ENCODE assay signal across 26 cellular contexts in genomic region chr5:111752426-111752965, GRCh38. TPM values are rescaled to one million over a fixed set of nuclear protein-coding genes. Genes with fewer than 3 reads are reported as not detected.
DNase-seq lines count a peak whose midpoint lies in the region; ATAC-seq, FAIRE-seq and TF ChIP-seq lines count a peak whose summit lies in the region.
"Had no signal": no experiment of that assay in that cellular context is flagged by ENCODE, and none has a peak within 500 bp of the region (broad histone marks: within the 10 kb centered on the region; RNA-seq: fewer than 3 reads in every experiment).

No MANE protein-coding gene starts in this region.

- 95% methylated on average over 2 of the region's 2 CpGs for WGBS in A549 (ENCODE audit: missing lambda C conversion rate)

- H3K36me3 Mint-ChIP-seq in GM23338 (ENCODE audit: low read depth) (peaks cover 36% of the 10 kb centered on the region; the same call in 2 of the 3 replicates), chondrocyte (ENCODE audit: low read depth) (peaks cover 35% of the 10 kb centered on the region), neural crest cell (ENCODE audit: low read depth) (peaks cover 32% of the 10 kb centered on the region)
- H3K36me3 Mint-ChIP-seq in natural killer cell treated with Interleukin-12 subunit alpha and Interleukin-12 subunit beta and Interleukin-15 and Interleukin-18, amount 100 ng/mL, for 72 hours: no peaks in the 10 kb centered on the region
- H3K36me3 Mint-ChIP-seq: natural killer cell had no signal

- H2AFZ ChIP-seq in GM23338: no peak overlapping the region

- H3K9me3 Mint-ChIP-seq in GM23338 (no peaks in the 10 kb centered on the region), chondrocyte (ENCODE audit: low read depth) (no peaks in the 10 kb centered on the region), neural crest cell (peaks cover 2% of the 10 kb centered on the region)
- no peaks in the 10 kb centered on the region for H3K9me3 Mint-ChIP-seq in natural killer cell treated with Interleukin-12 subunit alpha and Interleukin-12 subunit beta and Interleukin-15 and Interleukin-18, amount 100 ng/mL, for 72 hours
- H3K9me3 Mint-ChIP-seq: natural killer cell had no signal

- no peaks in the 10 kb centered on the region for H3K9me3 ChIP-seq in A549
- H3K9me3 ChIP-seq: esophagus squamous epithelium, stomach, transverse colon had no signal

- H3K4me2 ChIP-seq in A549: no peak overlapping the region
- H3K4me2 ChIP-seq in GM23338: peak overlapping the region; percentile 46

- DNase-seq in A549 (ENCODE audit: low read depth in 1 of 2, low spot score in 1 of 2) (no peak), GM23338 (ENCODE audit: low spot score) (no peak), chondrocyte (ENCODE audit: low spot score) (no peak), neural crest cell (ENCODE audit: low read depth, low spot score) (no peak), NOMO-1 treated with dmso at 0.1 percent for 144 hours (lab: John Stamatoyannopoulos, UW; ENCODE audit: unreplicated experiment) (no peak), mesenteric fat pad (ENCODE audit: low spot score) (no peak), DMS 273 (lab: John Stamatoyannopoulos, UW; ENCODE audit: unreplicated experiment) (no peak)
- no peak for DNase-seq in natural killer cell treated with Interleukin-12 subunit alpha and Interleukin-12 subunit beta and Interleukin-15 and Interleukin-18, amount 100 ng/mL, for 72 hours (ENCODE audit: low spot score)
- DNase-seq: activated CD8-positive, alpha-beta T cell treated with anti-CD3 and anti-CD28 coated beads, Interleukin-2, amount 10 ng/mL, durations not matched to agents 7 days and 5 days; esophagus squamous epithelium; islet precursor cell; left ventricle myocardium superior; natural killer cell; NCI-H1048; NCI-H187; SIG-M5; stimulated activated CD8-positive, alpha-beta memory T cell treated with anti-CD3 and anti-CD28 coated beads, Interleukin-4, amount 100 ng/mL, for 48 hours; stomach; T-helper 1 cell; transverse colon had no signal

- ATAC-seq in A549 (no peak), GM23338 (no peak)
- no peak for ATAC-seq in natural killer cell treated with Interleukin-12 subunit alpha and Interleukin-12 subunit beta and Interleukin-15 and Interleukin-18, amount 100 ng/mL, for 72 hours
- ATAC-seq: activated CD8-positive, alpha-beta T cell treated with anti-CD3 and anti-CD28 coated beads, Interleukin-2, amount 10 ng/mL, durations not matched to agents 7 days and 5 days; HCT116; HepG2; left ventricle myocardium superior; natural killer cell had no signal

- no peaks in the 10 kb centered on the region for H3K27me3 ChIP-seq in GM23338 (ENCODE audit: insufficient read depth)
- H3K27me3 ChIP-seq: BLaER1 treated with 17β-estradiol and CSF1 and Interleukin-3, amounts not matched to agents 10 nM and 100 nM; esophagus squamous epithelium; stomach; transverse colon had no signal

- POLR2A ChIA-PET in A549 (lab: Yijun Ruan, JAX): no interaction called here

- peaks cover 32% of the 10 kb centered on the region; the same call in 1 of the 2 replicates for H4K20me1 ChIP-seq in GM23338 (replicated peaks; ENCODE audit: insufficient read depth)
- H4K20me1 ChIP-seq: BLaER1 treated with 17β-estradiol and CSF1 and Interleukin-3, amounts not matched to agents 10 nM and 100 nM had no signal

- H3K4me3 Mint-ChIP-seq in GM23338 (no peak overlapping the region; the same call in 2 of the 3 replicates), chondrocyte (ENCODE audit: unreplicated experiment) (peak overlapping the region; percentile 65), neural crest cell (peak overlapping the region; percentile 79)
- H3K4me3 Mint-ChIP-seq in natural killer cell treated with Interleukin-12 subunit alpha and Interleukin-12 subunit beta and Interleukin-15 and Interleukin-18, amount 100 ng/mL, for 72 hours: no peak overlapping the region
- H3K4me3 Mint-ChIP-seq: activated CD8-positive, alpha-beta T cell treated with anti-CD3 and anti-CD28 coated beads, Interleukin-2, amount 10 ng/mL, durations not matched to agents 7 days and 5 days; natural killer cell had no signal

- no peaks in the 10 kb centered on the region for H3K9me2 ChIP-seq in GM23338 (ENCODE audit: insufficient read depth)

- TF ChIP-seq RAD21 in A549 (conservative IDR thresholded peaks at IDR 0.05 in 1 of 2, IDR thresholded peaks at IDR 0.05 in 1 of 2): no peak

- TF ChIP-seq POLR2A in A549 (IDR thresholded peaks at IDR 0.05; ENCODE audit: low read length): no peak

- no peak for TF ChIP-seq CTCF in A549 (IDR thresholded peaks at IDR 0.05)
- no peak for TF ChIP-seq CTCF in GM23338 (conservative IDR thresholded peaks at IDR 0.05; ENCODE audit: low read depth in 2 of 2)
- TF ChIP-seq CTCF in chondrocyte (IDR thresholded peaks at IDR 0.05): no peak
- TF ChIP-seq CTCF in neural crest cell (conservative IDR thresholded peaks at IDR 0.05): no peak

- H3K79me2 ChIP-seq in GM23338 (replicated peaks; ENCODE audit: insufficient read depth): peaks cover 93% of the 10 kb centered on the region

- no peak overlapping the region for H3K27ac Mint-ChIP-seq in GM23338
- peak overlapping the region; percentile 83 for H3K27ac Mint-ChIP-seq in chondrocyte (ENCODE audit: unreplicated experiment)
- no peak overlapping the region for H3K27ac Mint-ChIP-seq in neural crest cell (ENCODE audit: unreplicated experiment)
- no peak overlapping the region for H3K27ac Mint-ChIP-seq in natural killer cell treated with Interleukin-12 subunit alpha and Interleukin-12 subunit beta and Interleukin-15 and Interleukin-18, amount 100 ng/mL, for 72 hours
- H3K27ac Mint-ChIP-seq: activated CD8-positive, alpha-beta T cell treated with anti-CD3 and anti-CD28 coated beads, Interleukin-2, amount 10 ng/mL, durations not matched to agents 7 days and 5 days; natural killer cell had no signal

- no peaks in the 10 kb centered on the region for H3F3A ChIP-seq in GM23338 (replicated peaks; ENCODE audit: low read depth)

- no peak for TF ChIP-seq EP300 in A549 (IDR thresholded peaks at IDR 0.05)

- H3K36me3 ChIP-seq in GM23338 (ENCODE audit: insufficient read depth): no peaks in the 10 kb centered on the region
- H3K36me3 ChIP-seq: esophagus squamous epithelium, stomach, transverse colon had no signal

- H3K4me3 ChIP-seq in A549: no peak overlapping the region
- 0 out of 2 replicates have a peak overlapping the region, but pooled peaks have one; percentile 9 for H3K4me3 ChIP-seq in GM23338
- H3K4me3 ChIP-seq: BLaER1 treated with 17β-estradiol and CSF1 and Interleukin-3, amounts not matched to agents 10 nM and 100 nM; esophagus squamous epithelium; stomach; transverse colon had no signal

- peak; percentile 63 for FAIRE-seq in A549 (lab: Jason Lieb, UNC)
- FAIRE-seq: bronchial epithelial cell, HepG2, TTC549 had no signal

- H3K27ac ChIP-seq in A549: no peak overlapping the region
- no peak overlapping the region for H3K27ac ChIP-seq in GM23338 (ENCODE audit: low read depth)
- H3K27ac ChIP-seq: BLaER1 treated with 17β-estradiol and CSF1 and Interleukin-3, amounts not matched to agents 10 nM and 100 nM; esophagus squamous epithelium; HL-60; stomach; transverse colon had no signal

- H3K4me1 Mint-ChIP-seq in GM23338 (peaks cover 54% of the 10 kb centered on the region), chondrocyte (ENCODE audit: low read depth) (peaks cover 73% of the 10 kb centered on the region), neural crest cell (peaks cover 43% of the 10 kb centered on the region)
- peaks cover 7% of the 10 kb centered on the region in 2 donors for H3K4me1 Mint-ChIP-seq in natural killer cell treated with Interleukin-12 subunit alpha and Interleukin-12 subunit beta and Interleukin-15 and Interleukin-18, amount 100 ng/mL, for 72 hours (ENCODE audit: low read depth in 2 of 2)

- CTCF ChIA-PET in A549 (lab: Yijun Ruan, JAX): no interaction called here

- H3K4me1 ChIP-seq in A549 (peaks cover 10% of the 10 kb centered on the region; the same call in 2 of the 3 replicates), GM23338 (ENCODE audit: insufficient read depth) (peaks cover 49% of the 10 kb centered on the region)

- H3K27me3 Mint-ChIP-seq in GM23338 (ENCODE audit: insufficient read depth, low read depth, poor library complexity): no peaks in the 10 kb centered on the region
- no peaks in the 10 kb centered on the region for H3K27me3 Mint-ChIP-seq in chondrocyte (ENCODE audit: low read depth)
- no peaks in the 10 kb centered on the region for H3K27me3 Mint-ChIP-seq in neural crest cell (ENCODE audit: low read depth)
- peaks cover 0 to 2% of the 10 kb centered on the region in 2 donors for H3K27me3 Mint-ChIP-seq in natural killer cell treated with Interleukin-12 subunit alpha and Interleukin-12 subunit beta and Interleukin-15 and Interleukin-18, amount 100 ng/mL, for 72 hours

RNA-seq across cellular contexts. Expression of gene NREP, which starts 4.5 kb away (rescaled TPM):
- polyA plus RNA-seq in A549 (2011; rRNA removed) (24.5 and 28.1 TPM in 2 replicates), A549 (2017; fragmentation: RNase III; extraction: RNeasy Plus Mini Kit Qiagen cat#74134 plus additional on column Dnase treatment) (6.3 to 11.0 TPM (median 8.7 TPM) in 3 replicates), GM23338 (2016; fragmentation: Nextera tagmentation; extraction: Ambion mirVana) (260 and 264 TPM in 2 replicates)
- 6.0 and 6.8 TPM in 2 replicates for polyA plus RNA-seq in A549 (2012; cell fraction: cytosol; rRNA removed)
- 3.1 and 5.9 TPM in 2 replicates for polyA plus RNA-seq in A549 (2012; cell fraction: nucleus; rRNA removed)
- 13.5 and 13.6 TPM in 2 replicates for polyA minus RNA-seq in A549 (2011; rRNA and poly(A)+ RNA removed)
- 300 and 336 TPM in 2 replicates for total RNA-seq in GM23338 (2014; rRNA removed; shearing (Covaris generic))
- total RNA-seq in chondrocyte (595 to 1,006 TPM (median 987 TPM) in 3 replicates), neural crest cell (382 and 404 TPM in 2 replicates), mesenteric fat pad (6.8 TPM)
- total RNA-seq in natural killer cell treated with Interleukin-12 subunit alpha and Interleukin-12 subunit beta and Interleukin-15 and Interleukin-18, amount 100 ng/mL, for 72 hours: 1 to 10 TPM; 5.5 to 7.7 TPM

Comparison
In these comparisons a context has a peak if more than half of its experiments do, and no peak if none do; other contexts are left out.
1. H3K4me3 Mint-ChIP-seq: peak in chondrocyte (single experiment) and neural crest cell (single experiment); none in GM23338 (single experiment) and natural killer cell treated with Interleukin-12 subunit alpha and Interleukin-12 subunit beta and Interleukin-15 and Interleukin-18, amount 100 ng/mL, for 72 hours (single experiment).
2. RNA of gene NREP, which starts 4.5 kb away (total RNA-seq): 595 to 1,006 TPM in chondrocyte, 382 to 404 TPM in neural crest cell and 300 to 336 TPM in GM23338; 5.5 to 7.7 TPM in natural killer cell treated with Interleukin-12 subunit alpha and Interleukin-12 subunit beta and Interleukin-15 and Interleukin-18, amount 100 ng/mL, for 72 hours and 6.8 TPM in mesenteric fat pad (single experiment); every median in the first group is over 10 times any median in the second.